Comparison of ENCODE assay signal across 17 cellular contexts in the genomic region with DNA sequence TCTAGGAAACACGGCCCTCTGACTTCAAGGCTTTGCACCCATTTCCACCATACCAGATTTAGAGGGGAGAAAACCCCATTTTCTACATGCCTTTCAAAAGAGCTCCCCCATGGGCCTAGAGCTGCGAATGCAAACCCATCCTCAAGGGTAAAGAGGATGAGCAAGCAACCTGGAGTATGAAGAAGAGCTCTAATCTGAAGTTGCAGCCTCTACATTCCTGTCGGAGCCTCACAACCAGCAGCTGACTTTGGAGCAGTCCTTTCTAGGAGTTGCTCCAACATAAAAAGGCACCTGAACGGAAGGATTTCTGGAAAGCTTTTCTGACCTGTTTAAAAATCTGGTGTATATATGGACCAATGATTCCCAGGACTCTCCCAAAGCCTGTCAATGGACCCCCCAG.
DNase-seq lines count a peak whose midpoint lies in the region; ATAC-seq, FAIRE-seq and TF ChIP-seq lines count a peak whose summit lies in the region.
"Had no signal": no experiment of that assay in that cellular context is flagged by ENCODE, and none has a peak within 500 bp of the region (broad histone marks: within the 10 kb centered on the region; RNA-seq: fewer than 3 reads in every experiment).

No MANE protein-coding gene starts in this region.

- no peak for TF ChIP-seq RAD21 in HepG2 (CRISPR knock-in tag; IDR thresholded peaks at IDR 0.05)

- TF ChIP-seq CTCF in HepG2 (CRISPR knock-in tag; IDR thresholded peaks at IDR 0.05), result no peak
- no peak for TF ChIP-seq CTCF in right lobe of liver (IDR thresholded peaks at IDR 0.05)
- TF ChIP-seq CTCF in type B pancreatic cell (conservative IDR thresholded peaks at IDR 0.05), result no peak

- TF ChIP-seq EP300 in HepG2 (IDR thresholded peaks at IDR 0.05; ENCODE audit: low read depth in 2 of 2, low read length in 2 of 2), result no peak
- TF ChIP-seq EP300 in HepG2 (CRISPR knock-in tag; IDR thresholded peaks at IDR 0.05; ENCODE audit: borderline replicate concordance), result no peak

- H2AFZ ChIP-seq in HepG2 (ENCODE audit: low read length), result no peak overlapping the region

- peak overlapping the region; percentile 48 for H3K4me3 Mint-ChIP-seq in activated T-helper 1 cell treated with anti-CD3 and anti-CD28 coated beads, Interleukin-12 subunit alpha, Interleukin-12 subunit beta, Interleukin-2, Interleukin-4 antibody, amounts not matched to agents 30 ng/mL and 10 ng/mL and 1 ng/mL, durations not matched to agents 14 hours and 24 hours and 36 hours
- H3K4me3 Mint-ChIP-seq in type B pancreatic cell, result peak overlapping the region; percentile 91

- in situ Hi-C loops in HepG2 (cut with HindIII; ENCODE audit: extremely low pct_ligation_motif_present, low pct_unique_long_range_greater_than_20kb), result no loop called here

- peak overlapping the region; percentile 97 for H3K4me2 ChIP-seq in HepG2 (ENCODE audit: low read depth, low read length)

- intact Hi-C loops in HepG2 (cut with micrococcal nuclease; ENCODE audit: unreplicated experiment) (loop anchor here (1.0 kb wide), 1 partner anchor 19 kb away; no protein-coding TSS in a partner anchor), right lobe of liver (cut with DNase I) (no loop called here)
- intact Hi-C loops in activated T-helper 1 cell treated with anti-CD3 and anti-CD28 coated beads, Interleukin-12 subunit alpha, Interleukin-12 subunit beta, Interleukin-2, Interleukin-4 antibody, amounts not matched to agents 30 ng/mL and 10 ng/mL and 1 ng/mL, durations not matched to agents 14 hours and 24 hours and 36 hours (cut with micrococcal nuclease), result no loop called here

- H3K9me3 ChIP-seq in HepG2 (ENCODE audit: low read length) (no peaks in the 10 kb centered on the region), right lobe of liver (no peaks in the 10 kb centered on the region), iPS-20b (ENCODE audit: insufficient read depth, low read depth, low read length) (no peaks in the 10 kb centered on the region)
- H3K9me3 ChIP-seq: heart left ventricle had no signal

- TF ChIP-seq POLR2A in HepG2 (IDR thresholded peaks at IDR 0.05; ENCODE audit: insufficient read depth in 1 of 2, low read depth in 2 of 2, low read length in 2 of 2), result no peak
- TF ChIP-seq POLR2A in right lobe of liver (IDR thresholded peaks at IDR 0.05), result no peak

- BruUV-seq in HepG2 (replicated peaks; lab: Mats Ljungman, UMichigan), result no TSS peak

- CTCF ChIA-PET in HepG2 (lab: Yijun Ruan, JAX; ENCODE audit: low intra/inter-chr PET ratio, low total read pairs), result no interaction called here

- no peaks in the 10 kb centered on the region for H3K27me3 ChIP-seq in HepG2 (ENCODE audit: control insufficient read depth in 1 of 2, insufficient read depth in 2 of 2, low read length in 2 of 2)
- H3K27me3 ChIP-seq in right lobe of liver, result no peaks in the 10 kb centered on the region
- H3K27me3 ChIP-seq in iPS-20b (ENCODE audit: insufficient read depth, low read length), result no peaks in the 10 kb centered on the region
- H3K27me3 ChIP-seq: heart left ventricle had no signal

- ATAC-seq in HepG2, result no peak
- no peak for ATAC-seq in right lobe of liver
- no peak for ATAC-seq in GM19455 (IDR thresholded peaks at IDR 0.05; ENCODE audit: unreplicated experiment)
- ATAC-seq: heart left ventricle had no signal

- no peak overlapping the region for H3K4me3 ChIP-seq in HepG2 (replicated peaks in 1 of 3; ENCODE audit: insufficient read depth in 1 of 3, low read depth in 2 of 3, low read length in 3 of 3)
- H3K4me3 ChIP-seq in right lobe of liver, result no peak overlapping the region
- peak overlapping the region; percentile 96 for H3K4me3 ChIP-seq in iPS-20b (ENCODE audit: low read length)
- H3K4me3 ChIP-seq: heart left ventricle had no signal

- peaks cover 43% of the 10 kb centered on the region for H3K36me3 Mint-ChIP-seq in activated T-helper 1 cell treated with anti-CD3 and anti-CD28 coated beads, Interleukin-12 subunit alpha, Interleukin-12 subunit beta, Interleukin-2, Interleukin-4 antibody, amounts not matched to agents 30 ng/mL and 10 ng/mL and 1 ng/mL, durations not matched to agents 14 hours and 24 hours and 36 hours (ENCODE audit: low read depth)
- peaks cover 26% of the 10 kb centered on the region for H3K36me3 Mint-ChIP-seq in type B pancreatic cell

- H3K27ac ChIP-seq in HepG2 (ENCODE audit: extremely low read length, insufficient read depth, low read length) (no peak overlapping the region), right lobe of liver (no peak overlapping the region), iPS-20b (ENCODE audit: low read length) (peak overlapping the region; percentile 12)
- H3K27ac ChIP-seq: epithelial cell of prostate, heart left ventricle had no signal

- H3K36me3 ChIP-seq in HepG2 (replicated peaks in 1 of 2; ENCODE audit: control insufficient read depth in 1 of 2, insufficient read depth in 2 of 2, low read length in 2 of 2), result peaks cover 22 to 33% of the 10 kb centered on the region in 2 experiments
- H3K36me3 ChIP-seq in right lobe of liver, result peaks cover 0 to 30% (median 11%) of the 10 kb centered on the region in 4 donors
- peaks cover 47% of the 10 kb centered on the region for H3K36me3 ChIP-seq in iPS-20b (ENCODE audit: insufficient read depth, low read depth, low read length)

- peaks cover 27% of the 10 kb centered on the region for H3K79me2 ChIP-seq in HepG2 (ENCODE audit: insufficient read depth, low read length)

- H3K4me1 Mint-ChIP-seq in activated T-helper 1 cell treated with anti-CD3 and anti-CD28 coated beads, Interleukin-12 subunit alpha, Interleukin-12 subunit beta, Interleukin-2, Interleukin-4 antibody, amounts not matched to agents 30 ng/mL and 10 ng/mL and 1 ng/mL, durations not matched to agents 14 hours and 24 hours and 36 hours (ENCODE audit: low read depth), result peaks cover 31% of the 10 kb centered on the region
- peaks cover 32% of the 10 kb centered on the region for H3K4me1 Mint-ChIP-seq in type B pancreatic cell (ENCODE audit: unreplicated experiment)

- H3K9me3 Mint-ChIP-seq in activated T-helper 1 cell treated with anti-CD3 and anti-CD28 coated beads, Interleukin-12 subunit alpha, Interleukin-12 subunit beta, Interleukin-2, Interleukin-4 antibody, amounts not matched to agents 30 ng/mL and 10 ng/mL and 1 ng/mL, durations not matched to agents 14 hours and 24 hours and 36 hours, result no peaks in the 10 kb centered on the region
- no peaks in the 10 kb centered on the region for H3K9me3 Mint-ChIP-seq in type B pancreatic cell

- H3K9ac ChIP-seq in HepG2 (ENCODE audit: insufficient read depth, low read depth, low read length) (no peak overlapping the region), iPS-20b (ENCODE audit: low read depth, low read length) (peak overlapping the region; percentile 72; the same call in 1 of the 2 replicates)

- H3K27me3 Mint-ChIP-seq in activated T-helper 1 cell treated with anti-CD3 and anti-CD28 coated beads, Interleukin-12 subunit alpha, Interleukin-12 subunit beta, Interleukin-2, Interleukin-4 antibody, amounts not matched to agents 30 ng/mL and 10 ng/mL and 1 ng/mL, durations not matched to agents 14 hours and 24 hours and 36 hours (ENCODE audit: insufficient read depth), result no peaks in the 10 kb centered on the region
- no peaks in the 10 kb centered on the region for H3K27me3 Mint-ChIP-seq in type B pancreatic cell

- WGBS in HepG2 (ENCODE audit: low lambda C conversion rate), result 96% methylated on average over 4 of the region's 4 CpGs
- WGBS in right lobe of liver (ENCODE audit: insufficient coverage, low coverage, low lambda C conversion rate, missing lambda C conversion rate), result 100% methylated on average over 2 of the region's 4 CpGs

- peak overlapping the region; percentile 36 for H3K27ac Mint-ChIP-seq in activated T-helper 1 cell treated with anti-CD3 and anti-CD28 coated beads, Interleukin-12 subunit alpha, Interleukin-12 subunit beta, Interleukin-2, Interleukin-4 antibody, amounts not matched to agents 30 ng/mL and 10 ng/mL and 1 ng/mL, durations not matched to agents 14 hours and 24 hours and 36 hours
- peak overlapping the region; percentile 73 for H3K27ac Mint-ChIP-seq in type B pancreatic cell

- H3K4me1 ChIP-seq in HepG2 (ENCODE audit: insufficient read depth, low read length), result peaks cover 46% of the 10 kb centered on the region
- peaks cover 0 to 6% (median 2%) of the 10 kb centered on the region in 4 donors for H3K4me1 ChIP-seq in right lobe of liver
- H3K4me1 ChIP-seq in iPS-20b (ENCODE audit: insufficient read depth, low read length), result peaks cover 20% of the 10 kb centered on the region

- POLR2A ChIA-PET in HepG2 (lab: Yijun Ruan, JAX), result interaction anchor here (0.9 to 3.6 kb wide), 3 partner anchors 10 to 37 kb away, joined by 3 to 17 read pairs (median 7); no protein-coding TSS in a partner anchor

- no peaks in the 10 kb centered on the region for H4K20me1 ChIP-seq in HepG2 (ENCODE audit: insufficient read depth, low read length)

- FAIRE-seq in HepG2 (lab: Jason Lieb, UNC), result no peak
- FAIRE-seq: TTC549 had no signal

- DNase-seq in HepG2 (ENCODE audit: low spot score), result no peak
- no peak for DNase-seq in right lobe of liver
- no peak for DNase-seq in activated T-helper 1 cell treated with anti-CD3 and anti-CD28 coated beads, Interleukin-12 subunit alpha, Interleukin-12 subunit beta, Interleukin-2, Interleukin-4 antibody, amounts not matched to agents 30 ng/mL and 10 ng/mL and 1 ng/mL, durations not matched to agents 14 hours and 24 hours and 36 hours (ENCODE audit: low spot score)
- DNase-seq in type B pancreatic cell (ENCODE audit: extremely low spot score, unreplicated experiment), result no peak
- no peak for DNase-seq in NOMO-1 (lab: John Stamatoyannopoulos, UW; ENCODE audit: unreplicated experiment in 2 of 2)
- no peak for DNase-seq in NCI-H2196 treated with DMSO at 0.1 percent for 48 hours (lab: John Stamatoyannopoulos, UW; ENCODE audit: unreplicated experiment)
- DNase-seq: activated CD8-positive, alpha-beta memory T cell treated with anti-CD3 and anti-CD28 coated beads, Interleukin-2, amount 50 U/mL, for 48 hours; GF-D8; KBM-7; NCI-H1436 treated with DMSO at 0.1 percent for 48 hours; NCI-H526 treated with DMSO at 0.1 percent for 48 hours; SIG-M5 had no signal

TF ChIP-seq in HepG2, 621 proteins besides CTCF, POLR2A, EP300 and RAD21:
- TF ChIP-seq, protein P1, sequence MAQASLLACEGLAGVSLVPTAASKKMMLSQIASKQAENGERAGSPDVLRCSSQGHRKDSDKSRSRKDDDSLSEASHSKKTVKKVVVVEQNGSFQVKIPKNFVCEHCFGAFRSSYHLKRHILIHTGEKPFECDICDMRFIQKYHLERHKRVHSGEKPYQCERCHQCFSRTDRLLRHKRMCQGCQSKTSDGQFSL (CRISPR knock-in tag; IDR thresholded peaks at IDR 0.05), result no peak
- 0 out of 2 replicates have a peak, but pooled peaks have one; percentile 4 for TF ChIP-seq ZNF629 (CRISPR knock-in tag; conservative IDR thresholded peaks at IDR 0.05)
